1 cellular context compared by ENCODE assay signal in the genomic region with DNA sequence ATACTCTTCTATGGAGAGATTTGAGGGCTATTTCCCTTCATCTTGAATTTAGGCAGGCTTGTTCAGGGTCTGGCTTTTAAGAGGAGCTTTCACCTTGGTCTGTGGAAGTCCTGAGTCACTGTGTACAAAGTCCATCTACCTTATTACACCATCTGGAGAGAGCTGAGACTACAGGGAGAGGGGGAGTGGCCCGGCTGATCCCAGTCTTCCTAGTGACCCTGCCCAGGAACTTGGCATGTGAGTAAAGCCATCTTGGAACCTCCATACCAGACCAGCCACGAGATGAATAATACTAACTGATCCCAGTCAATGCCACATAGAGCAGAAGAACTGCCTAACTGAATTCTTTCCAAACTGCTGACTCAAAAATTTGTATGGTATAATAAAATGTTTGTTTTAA.
A peak's percentile ranks its signal among the peaks of the same experiment; 100 is the strongest.
TF ChIP-seq lines count a peak whose summit lies in the region.

No MANE protein-coding gene starts in this region.

TF ChIP-seq in HepG2, 621 proteins besides CTCF, POLR2A, EP300 and RAD21 (continued from another document and continues in another):
- TF ChIP-seq ZNF619 (CRISPR knock-in tag; IDR thresholded peaks at IDR 0.05) = no peak
- TF ChIP-seq ZNF17 (CRISPR knock-in tag; IDR thresholded peaks at IDR 0.05) = no peak
- no peak for TF ChIP-seq ZNF646 (CRISPR knock-in tag; IDR thresholded peaks at IDR 0.05)
- no peak for TF ChIP-seq ZNF3 (CRISPR knock-in tag; IDR thresholded peaks at IDR 0.05)
- TF ChIP-seq TRIM24 (CRISPR knock-in tag; IDR thresholded peaks at IDR 0.05) = no peak
- peak; percentile 42; the same call in 1 of the 2 replicates for TF ChIP-seq FOSL1 (CRISPR knock-in tag; IDR thresholded peaks at IDR 0.05; ENCODE audit: borderline replicate concordance)
- TF ChIP-seq, protein P1, sequence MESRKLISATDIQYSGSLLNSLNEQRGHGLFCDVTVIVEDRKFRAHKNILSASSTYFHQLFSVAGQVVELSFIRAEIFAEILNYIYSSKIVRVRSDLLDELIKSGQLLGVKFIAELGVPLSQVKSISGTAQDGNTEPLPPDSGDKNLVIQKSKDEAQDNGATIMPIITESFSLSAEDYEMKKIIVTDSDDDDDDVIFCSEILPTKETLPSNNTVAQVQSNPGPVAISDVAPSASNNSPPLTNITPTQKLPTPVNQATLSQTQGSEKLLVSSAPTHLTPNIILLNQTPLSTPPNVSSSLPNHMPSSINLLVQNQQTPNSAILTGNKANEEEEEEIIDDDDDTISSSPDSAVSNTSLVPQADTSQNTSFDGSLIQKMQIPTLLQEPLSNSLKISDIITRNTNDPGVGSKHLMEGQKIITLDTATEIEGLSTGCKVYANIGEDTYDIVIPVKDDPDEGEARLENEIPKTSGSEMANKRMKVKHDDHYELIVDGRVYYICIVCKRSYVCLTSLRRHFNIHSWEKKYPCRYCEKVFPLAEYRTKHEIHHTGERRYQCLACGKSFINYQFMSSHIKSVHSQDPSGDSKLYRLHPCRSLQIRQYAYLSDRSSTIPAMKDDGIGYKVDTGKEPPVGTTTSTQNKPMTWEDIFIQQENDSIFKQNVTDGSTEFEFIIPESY (CRISPR knock-in tag; IDR thresholded peaks at IDR 0.05) = no peak
- TF ChIP-seq HOXA9 (CRISPR knock-in tag; IDR thresholded peaks at IDR 0.05; ENCODE audit: borderline replicate concordance) = no peak
- TF ChIP-seq CENPX (CRISPR knock-in tag; IDR thresholded peaks at IDR 0.05) = no peak
- TF ChIP-seq MTA3 (CRISPR knock-in tag; IDR thresholded peaks at IDR 0.05) = no peak
- no peak for TF ChIP-seq ZNF510 (CRISPR knock-in tag; IDR thresholded peaks at IDR 0.05; ENCODE audit: low read depth)
- TF ChIP-seq ZBTB1 (CRISPR knock-in tag; IDR thresholded peaks at IDR 0.05; ENCODE audit: borderline replicate concordance) = no peak
- TF ChIP-seq REPIN1 (CRISPR knock-in tag; IDR thresholded peaks at IDR 0.05; ENCODE audit: borderline replicate concordance, low read depth) = 0 out of 2 replicates have a peak, but pooled peaks have one; percentile 30
- peak; percentile 20 to 29; a peak in 3 of 4 replicates for TF ChIP-seq MAFK (conservative IDR thresholded peaks at IDR 0.05 in 1 of 2, IDR thresholded peaks at IDR 0.05 in 1 of 2; ENCODE audit: low read length in 2 of 2)
- no peak for TF ChIP-seq RARG (CRISPR knock-in tag; IDR thresholded peaks at IDR 0.05; ENCODE audit: low read depth)
- no peak for TF ChIP-seq ZSCAN29 (CRISPR knock-in tag; conservative IDR thresholded peaks at IDR 0.05)
- TF ChIP-seq ZSCAN25 (CRISPR knock-in tag; IDR thresholded peaks at IDR 0.05) = no peak
- TF ChIP-seq PLRG1 (conservative IDR thresholded peaks at IDR 0.05) = no peak
- TF ChIP-seq RARA (CRISPR knock-in tag; IDR thresholded peaks at IDR 0.05) = peak; percentile 58
- no peak for TF ChIP-seq ZNF350 (CRISPR knock-in tag; IDR thresholded peaks at IDR 0.05; ENCODE audit: borderline replicate concordance, low read depth)
- no peak for TF ChIP-seq ZNF253 (CRISPR knock-in tag; IDR thresholded peaks at IDR 0.05; ENCODE audit: borderline replicate concordance)
- TF ChIP-seq STAT6 (CRISPR knock-in tag; IDR thresholded peaks at IDR 0.05; ENCODE audit: borderline replicate concordance) = no peak
- TF ChIP-seq TBX3 (IDR thresholded peaks at IDR 0.05; ENCODE audit: borderline replicate concordance) = no peak
- TF ChIP-seq ZNF326 (CRISPR knock-in tag; IDR thresholded peaks at IDR 0.05; ENCODE audit: borderline replicate concordance) = no peak
- TF ChIP-seq, protein P2, sequence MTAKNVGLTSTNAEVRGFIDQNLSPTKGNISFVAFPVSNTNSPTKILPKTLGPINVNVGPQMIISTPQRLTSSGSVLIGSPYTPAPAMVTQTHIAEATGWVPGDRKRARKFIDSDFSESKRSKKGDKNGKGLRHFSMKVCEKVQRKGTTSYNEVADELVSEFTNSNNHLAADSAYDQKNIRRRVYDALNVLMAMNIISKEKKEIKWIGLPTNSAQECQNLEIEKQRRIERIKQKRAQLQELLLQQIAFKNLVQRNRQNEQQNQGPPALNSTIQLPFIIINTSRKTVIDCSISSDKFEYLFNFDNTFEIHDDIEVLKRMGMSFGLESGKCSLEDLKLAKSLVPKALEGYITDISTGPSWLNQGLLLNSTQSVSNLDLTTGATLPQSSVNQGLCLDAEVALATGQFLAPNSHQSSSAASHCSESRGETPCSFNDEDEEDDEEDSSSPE (CRISPR knock-in tag; IDR thresholded peaks at IDR 0.05) = no peak
- TF ChIP-seq CEBPG (CRISPR knock-in tag; IDR thresholded peaks at IDR 0.05) = peak; percentile 62; the same call in 1 of the 2 replicates
- TF ChIP-seq ZSCAN31 (CRISPR knock-in tag; IDR thresholded peaks at IDR 0.05; ENCODE audit: low read depth) = no peak
- peak; percentile 69; the same call in 1 of the 2 replicates for TF ChIP-seq ZMYM2 (CRISPR knock-in tag; IDR thresholded peaks at IDR 0.05)
- TF ChIP-seq SMYD3 (CRISPR knock-in tag; IDR thresholded peaks at IDR 0.05) = 0 out of 2 replicates have a peak, but pooled peaks have one; percentile 47
- TF ChIP-seq NCOR1 (IDR thresholded peaks at IDR 0.05; ENCODE audit: borderline replicate concordance, low read length) = peak; percentile 58; the same call in 1 of the 2 replicates
- no peak for TF ChIP-seq TCF7 (IDR thresholded peaks at IDR 0.05; ENCODE audit: low read depth)
- TF ChIP-seq GFI1 (CRISPR knock-in tag; IDR thresholded peaks at IDR 0.05; ENCODE audit: borderline replicate concordance) = no peak
- TF ChIP-seq, protein P3, sequence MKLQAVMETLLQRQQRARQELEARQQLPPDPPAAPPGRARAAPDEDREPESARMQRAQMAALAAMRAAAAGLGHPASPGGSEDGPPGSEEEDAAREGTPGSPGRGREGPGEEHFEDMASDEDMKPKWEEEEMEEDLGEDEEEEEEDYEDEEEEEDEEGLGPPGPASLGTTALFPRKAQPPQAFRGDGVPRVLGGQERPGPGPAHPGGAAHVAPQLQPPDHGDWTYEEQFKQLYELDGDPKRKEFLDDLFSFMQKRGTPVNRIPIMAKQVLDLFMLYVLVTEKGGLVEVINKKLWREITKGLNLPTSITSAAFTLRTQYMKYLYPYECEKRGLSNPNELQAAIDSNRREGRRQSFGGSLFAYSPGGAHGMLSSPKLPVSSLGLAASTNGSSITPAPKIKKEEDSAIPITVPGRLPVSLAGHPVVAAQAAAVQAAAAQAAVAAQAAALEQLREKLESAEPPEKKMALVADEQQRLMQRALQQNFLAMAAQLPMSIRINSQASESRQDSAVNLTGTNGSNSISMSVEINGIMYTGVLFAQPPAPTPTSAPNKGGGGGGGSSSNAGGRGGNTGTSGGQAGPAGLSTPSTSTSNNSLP (IDR thresholded peaks at IDR 0.05; ENCODE audit: low read depth, low read length) = no peak
- no peak for TF ChIP-seq CREB3 (CRISPR knock-in tag; IDR thresholded peaks at IDR 0.05)
- TF ChIP-seq, protein P4, sequence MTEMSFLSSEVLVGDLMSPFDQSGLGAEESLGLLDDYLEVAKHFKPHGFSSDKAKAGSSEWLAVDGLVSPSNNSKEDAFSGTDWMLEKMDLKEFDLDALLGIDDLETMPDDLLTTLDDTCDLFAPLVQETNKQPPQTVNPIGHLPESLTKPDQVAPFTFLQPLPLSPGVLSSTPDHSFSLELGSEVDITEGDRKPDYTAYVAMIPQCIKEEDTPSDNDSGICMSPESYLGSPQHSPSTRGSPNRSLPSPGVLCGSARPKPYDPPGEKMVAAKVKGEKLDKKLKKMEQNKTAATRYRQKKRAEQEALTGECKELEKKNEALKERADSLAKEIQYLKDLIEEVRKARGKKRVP (CRISPR knock-in tag; IDR thresholded peaks at IDR 0.05) = peak in 1 of 2 experiments; percentile 62; a peak in 1 of 4 replicates
- peak; percentile 74 for TF ChIP-seq NFE2 (CRISPR knock-in tag; IDR thresholded peaks at IDR 0.05)
- no peak for TF ChIP-seq PPARG (CRISPR knock-in tag; conservative IDR thresholded peaks at IDR 0.05)
- peak; percentile 92 for TF ChIP-seq HNF4A (CRISPR knock-in tag; IDR thresholded peaks at IDR 0.05)
- no peak for TF ChIP-seq ZNF563 (CRISPR knock-in tag; IDR thresholded peaks at IDR 0.05)
- no peak for TF ChIP-seq RBM39 (IDR thresholded peaks at IDR 0.05; ENCODE audit: low read depth, low read length, poor library complexity, severe bottlenecking)
- no peak for TF ChIP-seq ZNF790 (CRISPR knock-in tag; IDR thresholded peaks at IDR 0.05; ENCODE audit: borderline replicate concordance)
- TF ChIP-seq, protein P5, sequence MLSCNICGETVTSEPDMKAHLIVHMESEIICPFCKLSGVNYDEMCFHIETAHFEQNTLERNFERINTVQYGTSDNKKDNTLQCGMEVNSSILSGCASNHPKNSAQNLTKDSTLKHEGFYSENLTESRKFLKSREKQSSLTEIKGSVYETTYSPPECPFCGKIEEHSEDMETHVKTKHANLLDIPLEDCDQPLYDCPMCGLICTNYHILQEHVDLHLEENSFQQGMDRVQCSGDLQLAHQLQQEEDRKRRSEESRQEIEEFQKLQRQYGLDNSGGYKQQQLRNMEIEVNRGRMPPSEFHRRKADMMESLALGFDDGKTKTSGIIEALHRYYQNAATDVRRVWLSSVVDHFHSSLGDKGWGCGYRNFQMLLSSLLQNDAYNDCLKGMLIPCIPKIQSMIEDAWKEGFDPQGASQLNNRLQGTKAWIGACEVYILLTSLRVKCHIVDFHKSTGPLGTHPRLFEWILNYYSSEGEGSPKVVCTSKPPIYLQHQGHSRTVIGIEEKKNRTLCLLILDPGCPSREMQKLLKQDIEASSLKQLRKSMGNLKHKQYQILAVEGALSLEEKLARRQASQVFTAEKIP (CRISPR knock-in tag; IDR thresholded peaks at IDR 0.05; ENCODE audit: borderline replicate concordance) = no peak
- no peak for TF ChIP-seq IKZF1 (IDR thresholded peaks at IDR 0.05)
- TF ChIP-seq LBX2 (CRISPR knock-in tag; IDR thresholded peaks at IDR 0.05; ENCODE audit: borderline replicate concordance) = no peak
- no peak for TF ChIP-seq HNRNPK (IDR thresholded peaks at IDR 0.05; ENCODE audit: low read depth, low read length, poor library complexity, severe bottlenecking)
- peak; percentile 53 for TF ChIP-seq MAFF (IDR thresholded peaks at IDR 0.05; ENCODE audit: low read depth, low read length)
- TF ChIP-seq FOXO1 (CRISPR knock-in tag; IDR thresholded peaks at IDR 0.05) = peak; percentile 49; the same call in 1 of the 2 replicates
- TF ChIP-seq ZNF746 (CRISPR knock-in tag; IDR thresholded peaks at IDR 0.05) = no peak
